2 cellular contexts compared by ENCODE assay signal in genomic region chr13:71754407-71754974, GRCh38.
TF ChIP-seq lines count a peak whose summit lies in the region.

No MANE protein-coding gene starts in this region.

TF ChIP-seq in HCT116, 20 proteins besides CTCF, POLR2A, EP300 and RAD21 (continued from another document):
- TF ChIP-seq ZBTB33 (IDR thresholded peaks at IDR 0.05; ENCODE audit: extremely low read depth, insufficient replicate concordance, low read length) (no peak), POLR2AphosphoS5 (IDR thresholded peaks at IDR 0.05; ENCODE audit: low read depth, low read length) (no peak), SRF (IDR thresholded peaks at IDR 0.05; ENCODE audit: low read depth) (no peak), ELF1 (IDR thresholded peaks at IDR 0.05; ENCODE audit: borderline replicate concordance, low read depth) (no peak), EZH2phosphoT487 (IDR thresholded peaks at IDR 0.05; ENCODE audit: borderline replicate concordance) (no peak), TCF7L2 (IDR thresholded peaks at IDR 0.05; ENCODE audit: borderline replicate concordance, extremely low read depth, insufficient read depth, insufficient read length) (no peak), YY1 (IDR thresholded peaks at IDR 0.05; ENCODE audit: extremely low read depth, insufficient replicate concordance, low read depth, low read length) (no peak), REST (IDR thresholded peaks at IDR 0.05; ENCODE audit: low read depth) (no peak), ZFX (IDR thresholded peaks at IDR 0.05) (no peak), SIN3A (IDR thresholded peaks at IDR 0.05; ENCODE audit: low read depth) (no peak), MAX (IDR thresholded peaks at IDR 0.05) (no peak), ATF3 (IDR thresholded peaks at IDR 0.05) (no peak)
TF ChIP-seq in HCT116: peak in this region for 0.

TF ChIP-seq in WTC11, 78 proteins besides CTCF, POLR2A, EP300 and RAD21 (continued from another document):
- TF ChIP-seq STAT6 (CRISPR knock-in tag; conservative IDR thresholded peaks at IDR 0.05; ENCODE audit: low read depth): no peak
- no peak for TF ChIP-seq E2F1 (CRISPR knock-in tag; IDR thresholded peaks at IDR 0.05)
- no peak for TF ChIP-seq MLX (CRISPR knock-in tag; IDR thresholded peaks at IDR 0.05)
- no peak for TF ChIP-seq USF1 (CRISPR knock-in tag; IDR thresholded peaks at IDR 0.05)
- no peak for TF ChIP-seq ARID4B (CRISPR knock-in tag; IDR thresholded peaks at IDR 0.05; ENCODE audit: borderline replicate concordance)
- TF ChIP-seq ZBTB21 (CRISPR knock-in tag; IDR thresholded peaks at IDR 0.05; ENCODE audit: borderline replicate concordance): no peak
